In genomic region chr15:79339588-79340314, GRCh38 we compare ENCODE assay signal across 1 cellular context.
TF ChIP-seq lines count a peak whose summit lies in the region.

No MANE protein-coding gene starts in this region.

TF ChIP-seq in HEK293, 187 proteins besides CTCF, POLR2A, EP300 and RAD21 (continued from another document):
- TF ChIP-seq ZBTB21 (tag by site-specific recombination; IDR thresholded peaks at IDR 0.05) (no peak), ZNF10 (tag by site-specific recombination; IDR thresholded peaks at IDR 0.05) (no peak), ZNF146 (tag by site-specific recombination; IDR thresholded peaks at IDR 0.05) (no peak), ZNF24 (tag by site-specific recombination; IDR thresholded peaks at IDR 0.05) (no peak), ZNF768 (tag by site-specific recombination; IDR thresholded peaks at IDR 0.05) (no peak), ZNF280C (tag by site-specific recombination; IDR thresholded peaks at IDR 0.05) (0 out of 2 replicates have a peak, but pooled peaks have one; percentile 39), ZNF37A (tag by site-specific recombination; IDR thresholded peaks at IDR 0.05) (no peak), ZNF501 (tag by site-specific recombination; IDR thresholded peaks at IDR 0.05) (no peak), ZNF654 (tag by site-specific recombination; IDR thresholded peaks at IDR 0.05; ENCODE audit: low read depth) (peak; percentile 77), ZNF138 (tag by site-specific recombination; IDR thresholded peaks at IDR 0.05; ENCODE audit: borderline replicate concordance) (no peak), ZSCAN18 (tag by site-specific recombination; IDR thresholded peaks at IDR 0.05) (no peak), ZNF600 (tag by site-specific recombination; IDR thresholded peaks at IDR 0.05) (no peak), ZNF391 (tag by site-specific recombination; IDR thresholded peaks at IDR 0.05; ENCODE audit: borderline replicate concordance, low read depth) (no peak), ZNF571 (tag by site-specific recombination; IDR thresholded peaks at IDR 0.05) (no peak), YY2 (tag by site-specific recombination; IDR thresholded peaks at IDR 0.05) (peak; percentile 66; the same call in 1 of the 2 replicates), ZNF274 (IDR thresholded peaks at IDR 0.05; ENCODE audit: low read length) (no peak), ZNF274 (tag by site-specific recombination; IDR thresholded peaks at IDR 0.05; ENCODE audit: borderline replicate concordance) (no peak), ZNF558 (tag by site-specific recombination; IDR thresholded peaks at IDR 0.05) (no peak), ZNF785 (tag by site-specific recombination; IDR thresholded peaks at IDR 0.05) (0 out of 2 replicates have a peak, but pooled peaks have one; percentile 31), SCRT2 (tag by site-specific recombination; IDR thresholded peaks at IDR 0.05) (no peak), ZNF362 (tag by site-specific recombination; IDR thresholded peaks at IDR 0.05) (no peak), TRIM28 (IDR thresholded peaks at IDR 0.05; ENCODE audit: borderline replicate concordance, low read length) (no peak)
- TF ChIP-seq, protein P1, sequence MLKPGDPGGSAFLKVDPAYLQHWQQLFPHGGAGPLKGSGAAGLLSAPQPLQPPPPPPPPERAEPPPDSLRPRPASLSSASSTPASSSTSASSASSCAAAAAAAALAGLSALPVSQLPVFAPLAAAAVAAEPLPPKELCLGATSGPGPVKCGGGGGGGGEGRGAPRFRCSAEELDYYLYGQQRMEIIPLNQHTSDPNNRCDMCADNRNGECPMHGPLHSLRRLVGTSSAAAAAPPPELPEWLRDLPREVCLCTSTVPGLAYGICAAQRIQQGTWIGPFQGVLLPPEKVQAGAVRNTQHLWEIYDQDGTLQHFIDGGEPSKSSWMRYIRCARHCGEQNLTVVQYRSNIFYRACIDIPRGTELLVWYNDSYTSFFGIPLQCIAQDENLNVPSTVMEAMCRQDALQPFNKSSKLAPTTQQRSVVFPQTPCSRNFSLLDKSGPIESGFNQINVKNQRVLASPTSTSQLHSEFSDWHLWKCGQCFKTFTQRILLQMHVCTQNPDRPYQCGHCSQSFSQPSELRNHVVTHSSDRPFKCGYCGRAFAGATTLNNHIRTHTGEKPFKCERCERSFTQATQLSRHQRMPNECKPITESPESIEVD (tag by site-specific recombination; IDR thresholded peaks at IDR 0.05) = no peak
TF ChIP-seq in HEK293: peak in this region for 4.
